Comparison of ENCODE assay signal across 20 cellular contexts in genomic region chr12:31021809-31022492, GRCh38. TPM values are rescaled to one million over a fixed set of nuclear protein-coding genes. Genes with fewer than 3 reads are reported as not detected.
A peak's percentile ranks its signal among the peaks of the same experiment; 100 is the strongest.
DNase-seq lines count a peak whose midpoint lies in the region; ATAC-seq, FAIRE-seq and TF ChIP-seq lines count a peak whose summit lies in the region.
"Had no signal": no experiment of that assay in that cellular context is flagged by ENCODE, and none has a peak within 500 bp of the region (broad histone marks: within the 10 kb centered on the region; RNA-seq: fewer than 3 reads in every experiment).

No MANE protein-coding gene starts in this region.

- H2AFZ ChIP-seq in astrocyte (ENCODE audit: low read depth, low read length): no peak overlapping the region

- H3K36me3 ChIP-seq in astrocyte (ENCODE audit: insufficient read depth, low read length): no peaks in the 10 kb centered on the region
- no peaks in the 10 kb centered on the region for H3K36me3 ChIP-seq in heart right ventricle
- H3K36me3 ChIP-seq in upper lobe of left lung: no peaks in the 10 kb centered on the region
- H3K36me3 ChIP-seq: pancreas, stomach had no signal

- no peak overlapping the region for H3K4me3 Mint-ChIP-seq in astrocyte (ENCODE audit: unreplicated experiment)
- H3K4me3 Mint-ChIP-seq: activated CD4-positive, alpha-beta T cell treated with anti-CD3 and anti-CD28 coated beads for 36 hours; activated CD8-positive, alpha-beta memory T cell treated with anti-CD3 and anti-CD28 coated beads, Interleukin-2, amount 10 ng/mL, durations not matched to agents 7 days and 5 days; activated naive CD8-positive, alpha-beta T cell treated with anti-CD3 and anti-CD28 coated beads, Interleukin-2, amount 10 ng/mL, durations not matched to agents 7 days and 5 days; activated T-helper 17 cell treated with anti-CD3 and anti-CD28 coated beads, Interleukin-2, amount 50 U/mL, for 72 hours; memory B cell; naive thymus-derived CD4-positive, alpha-beta T cell had no signal

- no peak overlapping the region for H3K9ac ChIP-seq in astrocyte (ENCODE audit: low read length)

- peaks cover 10% of the 10 kb centered on the region for H3K27me3 ChIP-seq in astrocyte (ENCODE audit: insufficient read depth, low read length)
- H3K27me3 ChIP-seq in heart right ventricle: no peaks in the 10 kb centered on the region
- H3K27me3 ChIP-seq in upper lobe of left lung: no peaks in the 10 kb centered on the region
- H3K27me3 ChIP-seq: pancreas, stomach had no signal

- no peak for ATAC-seq in heart right ventricle
- ATAC-seq in upper lobe of left lung (ENCODE audit: low FRiP score in 2 of 2): no peak
- ATAC-seq: activated CD4-positive, alpha-beta T cell treated with anti-CD3 and anti-CD28 coated beads for 36 hours; activated CD8-positive, alpha-beta memory T cell treated with anti-CD3 and anti-CD28 coated beads, Interleukin-2, amount 10 ng/mL, durations not matched to agents 7 days and 5 days; activated T-helper 17 cell treated with anti-CD3 and anti-CD28 coated beads, Interleukin-2, amount 50 U/mL, for 72 hours; naive thymus-derived CD4-positive, alpha-beta T cell; pancreas had no signal

- H3K27me3 Mint-ChIP-seq in astrocyte (ENCODE audit: low read depth, unreplicated experiment): peaks cover 6% of the 10 kb centered on the region

- H3K4me3 ChIP-seq in LNCaP clone FGC (ENCODE audit: low read depth, low read length) (no peak overlapping the region), astrocyte (ENCODE audit: insufficient read depth, low read depth, low read length) (no peak overlapping the region), heart right ventricle (no peak overlapping the region), upper lobe of left lung (no peak overlapping the region)
- H3K4me3 ChIP-seq: pancreas, stomach had no signal

- WGBS in heart right ventricle, 2 donors: 47 to 49% methylated on average over 4 of the region's 4 CpGs
- WGBS in upper lobe of left lung, 2 donors: 64 to 72% methylated on average over 4 of the region's 4 CpGs

- H4K20me1 ChIP-seq in astrocyte (ENCODE audit: insufficient read depth, low read length): no peaks in the 10 kb centered on the region

- H3K9me3 ChIP-seq in astrocyte (ENCODE audit: insufficient read depth, low read depth, low read length) (no peaks in the 10 kb centered on the region), heart right ventricle (no peaks in the 10 kb centered on the region), upper lobe of left lung (no peaks in the 10 kb centered on the region)
- H3K9me3 ChIP-seq: pancreas, stomach had no signal

- H3K36me3 Mint-ChIP-seq in astrocyte (ENCODE audit: low read depth, unreplicated experiment): no peaks in the 10 kb centered on the region
- H3K36me3 Mint-ChIP-seq: activated CD8-positive, alpha-beta memory T cell treated with anti-CD3 and anti-CD28 coated beads, Interleukin-2, amount 10 ng/mL, durations not matched to agents 7 days and 5 days; activated naive CD8-positive, alpha-beta T cell treated with anti-CD3 and anti-CD28 coated beads, Interleukin-2, amount 10 ng/mL, durations not matched to agents 7 days and 5 days had no signal

- H3K4me1 ChIP-seq in astrocyte (ENCODE audit: insufficient read depth, low read length) (no peaks in the 10 kb centered on the region), heart right ventricle (no peaks in the 10 kb centered on the region), upper lobe of left lung (peaks cover 0 to 5% (median 1%) of the 10 kb centered on the region in 4 donors)
- H3K4me1 ChIP-seq: pancreas, stomach had no signal

- peaks cover 6% of the 10 kb centered on the region for H3K4me1 Mint-ChIP-seq in astrocyte (ENCODE audit: low read depth, unreplicated experiment)
- H3K4me1 Mint-ChIP-seq: activated CD4-positive, alpha-beta T cell treated with anti-CD3 and anti-CD28 coated beads for 36 hours; activated CD8-positive, alpha-beta memory T cell treated with anti-CD3 and anti-CD28 coated beads, Interleukin-2, amount 10 ng/mL, durations not matched to agents 7 days and 5 days; activated naive CD8-positive, alpha-beta T cell treated with anti-CD3 and anti-CD28 coated beads, Interleukin-2, amount 10 ng/mL, durations not matched to agents 7 days and 5 days; activated T-helper 17 cell treated with anti-CD3 and anti-CD28 coated beads, Interleukin-2, amount 50 U/mL, for 72 hours; naive thymus-derived CD4-positive, alpha-beta T cell had no signal

- TF ChIP-seq POLR2A in upper lobe of left lung (IDR thresholded peaks at IDR 0.05): no peak

- H3K27ac ChIP-seq in C4-2B (peak overlapping the region; percentile 87; the same call in 1 of the 2 replicates), astrocyte (ENCODE audit: low read depth, low read length) (no peak overlapping the region), heart right ventricle (no peak overlapping the region), upper lobe of left lung (no peak overlapping the region)
- H3K27ac ChIP-seq: pancreas, stomach had no signal

- no peaks in the 10 kb centered on the region for H3K79me2 ChIP-seq in astrocyte (ENCODE audit: insufficient read depth, low read length)

- no peak for FAIRE-seq in astrocyte (lab: Jason Lieb, UNC)
- FAIRE-seq: GM12891, HTR-8/SVneo, pancreas had no signal

- TF ChIP-seq CTCF in C4-2B (conservative IDR thresholded peaks at IDR 0.05) (no peak; the same call in 1 of the 2 replicates), LNCaP clone FGC (IDR thresholded peaks at IDR 0.05; ENCODE audit: control insufficient read depth, extremely low read depth, insufficient read depth) (peak; percentile 46), astrocyte (IDR thresholded peaks at IDR 0.05; ENCODE audit: insufficient read depth, low read depth, low read length) (no peak), heart right ventricle (IDR thresholded peaks at IDR 0.05) (no peak), upper lobe of left lung (IDR thresholded peaks at IDR 0.05) (no peak)

- no peak overlapping the region for H3K4me2 ChIP-seq in astrocyte (ENCODE audit: low read length)

- peaks cover 5% of the 10 kb centered on the region for H3K9me3 Mint-ChIP-seq in astrocyte (ENCODE audit: unreplicated experiment)
- H3K9me3 Mint-ChIP-seq: activated T-helper 17 cell treated with anti-CD3 and anti-CD28 coated beads, Interleukin-2, amount 50 U/mL, for 72 hours had no signal

- TF ChIP-seq EP300 in upper lobe of left lung (IDR thresholded peaks at IDR 0.05): no peak

- DNase-seq in LNCaP clone FGC (ENCODE audit: low read depth): peak; percentile 78
- peak; percentile 60 for DNase-seq in astrocyte (ENCODE audit: low read depth)
- peak; percentile 45 for DNase-seq in iris pigment epithelial cell (ENCODE audit: low read depth)
- DNase-seq in NCI-H1092 treated with DMSO at 0.1 percent for 48 hours (lab: John Stamatoyannopoulos, UW): no peak
- DNase-seq in heart right ventricle: no peak
- DNase-seq in upper lobe of left lung: no peak
- DNase-seq: activated CD4-positive, alpha-beta T cell treated with anti-CD3 and anti-CD28 coated beads for 36 hours; activated naive CD8-positive, alpha-beta T cell treated with anti-CD3 and anti-CD28 coated beads, Interleukin-2, amount 10 ng/mL, durations not matched to agents 7 days and 5 days; COR-L47; effector CD4-positive, alpha-beta T cell; hippocampal formation; naive thymus-derived CD4-positive, alpha-beta T cell; pancreas; stomach had no signal

- intact Hi-C loops in heart right ventricle (cut with DNase I): no loop called here

- no peak overlapping the region for H3K27ac Mint-ChIP-seq in astrocyte (ENCODE audit: unreplicated experiment)
- H3K27ac Mint-ChIP-seq: activated CD4-positive, alpha-beta T cell treated with anti-CD3 and anti-CD28 coated beads for 36 hours; activated CD8-positive, alpha-beta memory T cell treated with anti-CD3 and anti-CD28 coated beads, Interleukin-2, amount 10 ng/mL, durations not matched to agents 7 days and 5 days; activated naive CD8-positive, alpha-beta T cell treated with anti-CD3 and anti-CD28 coated beads, Interleukin-2, amount 10 ng/mL, durations not matched to agents 7 days and 5 days; activated T-helper 17 cell treated with anti-CD3 and anti-CD28 coated beads, Interleukin-2, amount 50 U/mL, for 72 hours; memory B cell; naive thymus-derived CD4-positive, alpha-beta T cell had no signal

RNA-seq across cellular contexts. Expression of gene DDX11, which starts 51.7 kb away (rescaled TPM):
- total RNA-seq in astrocyte (8.2 and 12.8 TPM in 2 replicates), heart right ventricle (10 to 100 TPM in 2 of 10 donors, 1 to 10 TPM in 8; 3.0 to 13.4 (median 5.8) TPM), upper lobe of left lung (100 to 1,000 TPM in 1 of 6 donors, 10 to 100 TPM in 5; 13.9 to 117 (median 23.0) TPM)
- polyA plus RNA-seq in heart right ventricle: 10 to 100 TPM in 1 of 2 donors, 1 to 10 TPM in 1; 5.4 to 16.1 TPM

Comparison
In these comparisons a context has a peak if more than half of its experiments do, and no peak if none do; other contexts are left out.
1. DNase-seq: peak in LNCaP clone FGC (single experiment), astrocyte (single experiment) and iris pigment epithelial cell (single experiment); none in NCI-H1092 treated with DMSO at 0.1 percent for 48 hours (single experiment), heart right ventricle (0 of 2) and upper lobe of left lung (0 of 2).